Comparison of ENCODE assay signal across 1 cellular context in the genomic region with DNA sequence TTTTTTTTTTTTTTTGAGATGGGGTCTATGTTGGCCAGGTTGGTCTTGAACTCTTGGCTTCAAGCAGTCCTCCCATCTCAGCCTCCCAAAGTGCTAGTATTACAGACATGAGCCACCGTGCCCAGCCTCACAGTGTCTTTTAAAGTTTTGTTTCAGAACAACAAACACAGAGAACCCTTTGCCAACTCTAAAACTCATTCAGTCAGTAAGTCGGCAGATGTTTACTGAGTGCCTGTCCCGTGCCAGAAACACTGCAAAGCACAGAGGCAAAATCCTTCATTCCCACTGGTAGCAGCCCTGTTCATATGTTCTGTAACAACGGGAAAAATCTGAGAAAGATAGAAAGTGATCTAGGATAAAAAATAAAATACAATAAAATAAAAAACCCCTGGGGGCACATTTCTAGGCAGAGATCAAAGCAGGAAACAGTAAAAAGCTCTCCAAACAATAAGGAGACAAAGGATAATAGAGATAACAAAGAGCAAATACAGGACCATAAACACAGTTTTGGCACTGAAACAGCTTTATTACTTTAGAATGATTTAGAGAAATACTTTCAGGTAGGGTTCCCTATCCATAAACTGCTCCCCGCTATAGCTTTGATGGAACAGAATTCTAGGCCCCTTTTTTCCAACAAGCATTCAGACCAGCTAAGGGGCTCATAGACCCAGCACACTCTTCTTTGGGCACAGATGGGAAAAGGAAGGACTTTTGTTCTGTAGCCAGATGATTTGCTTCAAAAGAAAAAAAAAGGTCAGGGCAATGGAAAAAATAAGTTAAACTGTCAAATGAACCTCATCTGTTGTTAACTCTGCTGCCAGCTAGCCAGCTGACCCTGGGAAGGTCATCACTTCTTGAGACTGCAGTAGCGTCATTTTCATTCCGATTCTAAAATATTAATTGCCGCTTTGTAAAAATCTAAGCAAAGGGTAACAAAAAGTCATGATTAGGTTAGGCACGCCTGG.
TF ChIP-seq lines count a peak whose summit lies in the region.

No MANE protein-coding gene starts in this region.

TF ChIP-seq in liver, 16 proteins besides CTCF, POLR2A, EP300 and RAD21 (continued from another document):
- TF ChIP-seq, protein P1, sequence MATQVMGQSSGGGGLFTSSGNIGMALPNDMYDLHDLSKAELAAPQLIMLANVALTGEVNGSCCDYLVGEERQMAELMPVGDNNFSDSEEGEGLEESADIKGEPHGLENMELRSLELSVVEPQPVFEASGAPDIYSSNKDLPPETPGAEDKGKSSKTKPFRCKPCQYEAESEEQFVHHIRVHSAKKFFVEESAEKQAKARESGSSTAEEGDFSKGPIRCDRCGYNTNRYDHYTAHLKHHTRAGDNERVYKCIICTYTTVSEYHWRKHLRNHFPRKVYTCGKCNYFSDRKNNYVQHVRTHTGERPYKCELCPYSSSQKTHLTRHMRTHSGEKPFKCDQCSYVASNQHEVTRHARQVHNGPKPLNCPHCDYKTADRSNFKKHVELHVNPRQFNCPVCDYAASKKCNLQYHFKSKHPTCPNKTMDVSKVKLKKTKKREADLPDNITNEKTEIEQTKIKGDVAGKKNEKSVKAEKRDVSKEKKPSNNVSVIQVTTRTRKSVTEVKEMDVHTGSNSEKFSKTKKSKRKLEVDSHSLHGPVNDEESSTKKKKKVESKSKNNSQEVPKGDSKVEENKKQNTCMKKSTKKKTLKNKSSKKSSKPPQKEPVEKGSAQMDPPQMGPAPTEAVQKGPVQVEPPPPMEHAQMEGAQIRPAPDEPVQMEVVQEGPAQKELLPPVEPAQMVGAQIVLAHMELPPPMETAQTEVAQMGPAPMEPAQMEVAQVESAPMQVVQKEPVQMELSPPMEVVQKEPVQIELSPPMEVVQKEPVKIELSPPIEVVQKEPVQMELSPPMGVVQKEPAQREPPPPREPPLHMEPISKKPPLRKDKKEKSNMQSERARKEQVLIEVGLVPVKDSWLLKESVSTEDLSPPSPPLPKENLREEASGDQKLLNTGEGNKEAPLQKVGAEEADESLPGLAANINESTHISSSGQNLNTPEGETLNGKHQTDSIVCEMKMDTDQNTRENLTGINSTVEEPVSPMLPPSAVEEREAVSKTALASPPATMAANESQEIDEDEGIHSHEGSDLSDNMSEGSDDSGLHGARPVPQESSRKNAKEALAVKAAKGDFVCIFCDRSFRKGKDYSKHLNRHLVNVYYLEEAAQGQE (IDR thresholded peaks at IDR 0.05): no peak
- TF ChIP-seq RXRA (IDR thresholded peaks at IDR 0.05) (no peak), FOXA1 (IDR thresholded peaks at IDR 0.05) (no peak), FOXA2 (IDR thresholded peaks at IDR 0.05) (no peak), TAF1 (conservative IDR thresholded peaks at IDR 0.05) (no peak), YY1 (IDR thresholded peaks at IDR 0.05) (no peak), JUND (IDR thresholded peaks at IDR 0.05) (no peak), GABPA (IDR thresholded peaks at IDR 0.05 in 1 of 2, conservative IDR thresholded peaks at IDR 0.05 in 1 of 2) (no peak)
- TF ChIP-seq, protein P2, sequence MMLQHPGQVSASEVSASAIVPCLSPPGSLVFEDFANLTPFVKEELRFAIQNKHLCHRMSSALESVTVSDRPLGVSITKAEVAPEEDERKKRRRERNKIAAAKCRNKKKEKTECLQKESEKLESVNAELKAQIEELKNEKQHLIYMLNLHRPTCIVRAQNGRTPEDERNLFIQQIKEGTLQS (IDR thresholded peaks at IDR 0.05): no peak
- TF ChIP-seq, protein P3, sequence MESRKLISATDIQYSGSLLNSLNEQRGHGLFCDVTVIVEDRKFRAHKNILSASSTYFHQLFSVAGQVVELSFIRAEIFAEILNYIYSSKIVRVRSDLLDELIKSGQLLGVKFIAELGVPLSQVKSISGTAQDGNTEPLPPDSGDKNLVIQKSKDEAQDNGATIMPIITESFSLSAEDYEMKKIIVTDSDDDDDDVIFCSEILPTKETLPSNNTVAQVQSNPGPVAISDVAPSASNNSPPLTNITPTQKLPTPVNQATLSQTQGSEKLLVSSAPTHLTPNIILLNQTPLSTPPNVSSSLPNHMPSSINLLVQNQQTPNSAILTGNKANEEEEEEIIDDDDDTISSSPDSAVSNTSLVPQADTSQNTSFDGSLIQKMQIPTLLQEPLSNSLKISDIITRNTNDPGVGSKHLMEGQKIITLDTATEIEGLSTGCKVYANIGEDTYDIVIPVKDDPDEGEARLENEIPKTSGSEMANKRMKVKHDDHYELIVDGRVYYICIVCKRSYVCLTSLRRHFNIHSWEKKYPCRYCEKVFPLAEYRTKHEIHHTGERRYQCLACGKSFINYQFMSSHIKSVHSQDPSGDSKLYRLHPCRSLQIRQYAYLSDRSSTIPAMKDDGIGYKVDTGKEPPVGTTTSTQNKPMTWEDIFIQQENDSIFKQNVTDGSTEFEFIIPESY (IDR thresholded peaks at IDR 0.05): no peak
